ENCODE assay signal across 9 cellular contexts in genomic region chr6:79544299-79544927, GRCh38.
DNase-seq lines count a peak whose midpoint lies in the region; ATAC-seq lines count a peak whose summit lies in the region.
"Had no signal": no experiment of that assay in that cellular context is flagged by ENCODE, and none has a peak within 500 bp of the region (broad histone marks: within the 10 kb centered on the region; RNA-seq: fewer than 3 reads in every experiment).

No MANE protein-coding gene starts in this region.

- no peaks in the 10 kb centered on the region for H3K36me3 Mint-ChIP-seq in memory B cell

- no peaks in the 10 kb centered on the region for H3K9me3 ChIP-seq in BLaER1 treated with 17β-estradiol and CSF1 and Interleukin-3, amounts not matched to agents 10 nM and 100 nM (replicated peaks in 1 of 11)
- no peaks in the 10 kb centered on the region for H3K9me3 ChIP-seq in effector memory CD4-positive, alpha-beta T cell (ENCODE audit: control insufficient read depth, low read length)

- H3K4me3 ChIP-seq in BLaER1 treated with 17β-estradiol and CSF1 and Interleukin-3, amounts not matched to agents 10 nM and 100 nM = no peak overlapping the region
- no peak overlapping the region for H3K4me3 ChIP-seq in effector memory CD4-positive, alpha-beta T cell (ENCODE audit: insufficient read depth, low read depth, low read length, poor library complexity, severe bottlenecking)

- no peaks in the 10 kb centered on the region for H4K20me1 ChIP-seq in BLaER1 treated with 17β-estradiol and CSF1 and Interleukin-3, amounts not matched to agents 10 nM and 100 nM

- no peak overlapping the region for H3K4me3 Mint-ChIP-seq in memory B cell

- peak overlapping the region; percentile 3 for H3K27ac Mint-ChIP-seq in memory B cell
- H3K27ac Mint-ChIP-seq: dendritic cell treated with granulocyte-macrophage colony-stimulating factor and Interleukin-4, amounts not matched to agents 40 ng/mL and 50 ng/mL, for 4 days had no signal

- no peaks in the 10 kb centered on the region for H3K36me3 ChIP-seq in BLaER1 treated with 17β-estradiol and CSF1 and Interleukin-3, amounts not matched to agents 10 nM and 100 nM
- H3K36me3 ChIP-seq in effector memory CD4-positive, alpha-beta T cell (ENCODE audit: control insufficient read depth, insufficient read depth, low read length) = no peaks in the 10 kb centered on the region

- DNase-seq in astrocyte of the hippocampus (ENCODE audit: low read depth, low spot score) (peak; percentile 82), memory B cell (ENCODE audit: low spot score in 2 of 2) (no peak), NCI-H2107 treated with DMSO at 0.1 percent for 48 hours (lab: John Stamatoyannopoulos, UW; ENCODE audit: unreplicated experiment) (no peak)
- DNase-seq in effector memory CD4-positive, alpha-beta T cell = no peak
- DNase-seq in activated naive CD4-positive, alpha-beta T cell (lab: John Stamatoyannopoulos, UW) = no peak

- H3K27me3 Mint-ChIP-seq in memory B cell = peaks cover 2% of the 10 kb centered on the region
- H3K27me3 Mint-ChIP-seq: dendritic cell treated with granulocyte-macrophage colony-stimulating factor and Interleukin-4, amounts not matched to agents 40 ng/mL and 50 ng/mL, for 4 days had no signal

- ATAC-seq in GM19438 (IDR thresholded peaks at IDR 0.05; ENCODE audit: low read depth, unreplicated experiment) (peak; percentile 74), HG03354 (IDR thresholded peaks at IDR 0.05; ENCODE audit: poor library complexity, severe bottlenecking, unreplicated experiment) (peak; percentile 67), memory B cell (ENCODE audit: low read depth) (no peak)

- H3K9me3 Mint-ChIP-seq in memory B cell = no peaks in the 10 kb centered on the region
- H3K9me3 Mint-ChIP-seq: dendritic cell treated with granulocyte-macrophage colony-stimulating factor and Interleukin-4, amounts not matched to agents 40 ng/mL and 50 ng/mL, for 4 days had no signal

- H3K27me3 ChIP-seq in BLaER1 treated with 17β-estradiol and CSF1 and Interleukin-3, amounts not matched to agents 10 nM and 100 nM = no peaks in the 10 kb centered on the region
- no peaks in the 10 kb centered on the region for H3K27me3 ChIP-seq in effector memory CD4-positive, alpha-beta T cell (replicated peaks; ENCODE audit: control insufficient read depth, insufficient read depth, low read length, poor library complexity, severe bottlenecking)

- H3K4me1 ChIP-seq in BLaER1 treated with 17β-estradiol and CSF1 and Interleukin-3, amounts not matched to agents 10 nM and 100 nM = peaks cover 9 to 36% (median 18%) of the 10 kb centered on the region in 10 experiments
- no peaks in the 10 kb centered on the region for H3K4me1 ChIP-seq in effector memory CD4-positive, alpha-beta T cell (ENCODE audit: control insufficient read depth, insufficient read depth, low read length, poor library complexity, severe bottlenecking)

- H3K9ac ChIP-seq in BLaER1 treated with 17β-estradiol and CSF1 and Interleukin-3, amounts not matched to agents 10 nM and 100 nM = peak overlapping the region in 5 of 11 experiments; percentile 6 to 46 (median 34); a peak in 3 of 22 replicates

- H3K27ac ChIP-seq in BLaER1 treated with 17β-estradiol and CSF1 and Interleukin-3, amounts not matched to agents 10 nM and 100 nM = peak overlapping the region in 10 of 11 experiments; percentile 53 to 76 (median 59); a peak in 20 of 22 replicates
- no peak overlapping the region for H3K27ac ChIP-seq in effector memory CD4-positive, alpha-beta T cell (ENCODE audit: insufficient read depth, low read length, poor library complexity, severe bottlenecking)

- peaks cover 3% of the 10 kb centered on the region for H3K4me1 Mint-ChIP-seq in memory B cell

- peak overlapping the region; percentile 32 to 73 (median 58) for H3K4me2 ChIP-seq in BLaER1 treated with 17β-estradiol and CSF1 and Interleukin-3, amounts not matched to agents 10 nM and 100 nM
